ENCODE assay signal across 14 cellular contexts in the genomic region with DNA sequence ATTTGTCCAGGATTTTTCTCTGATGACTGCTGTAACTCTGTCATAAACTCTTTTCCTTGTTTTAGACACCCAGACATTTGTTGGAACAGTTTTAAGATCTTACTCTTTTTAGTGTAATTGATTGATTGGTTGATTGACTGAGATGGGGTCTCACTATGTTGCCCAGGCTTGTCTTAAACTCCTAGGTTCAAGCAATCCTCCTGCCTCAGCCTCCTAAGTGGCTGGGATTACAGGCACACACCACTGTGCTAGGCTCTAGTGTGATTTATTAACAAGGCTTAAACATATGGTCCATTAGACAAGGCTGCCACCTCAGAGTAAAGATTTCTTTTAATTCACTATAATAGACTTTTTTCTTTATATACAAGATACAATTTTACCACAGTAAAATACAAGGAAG. TPM values are rescaled to one million over a fixed set of nuclear protein-coding genes. Genes with fewer than 3 reads are reported as not detected.
DNase-seq lines count a peak whose midpoint lies in the region; ATAC-seq and TF ChIP-seq lines count a peak whose summit lies in the region.
"Had no signal": no experiment of that assay in that cellular context is flagged by ENCODE, and none has a peak within 500 bp of the region (broad histone marks: within the 10 kb centered on the region; RNA-seq: fewer than 3 reads in every experiment).

No MANE protein-coding gene starts in this region.

- no peak for DNase-seq in heart right ventricle
- no peak for DNase-seq in right cardiac atrium
- no peak for DNase-seq in dorsolateral prefrontal cortex
- DNase-seq in gastrocnemius medialis = no peak
- DNase-seq in NCI-H2227 (lab: John Stamatoyannopoulos, UW; ENCODE audit: unreplicated experiment) = no peak
- no peak for DNase-seq in KG1 (lab: John Stamatoyannopoulos, UW)
- no peak for DNase-seq in germinal center (ENCODE audit: low spot score)
- DNase-seq: AML-193; CD4-positive, alpha-beta memory T cell; HFFc6; NCI-H1436 treated with DMSO at 0.1 percent for 48 hours; PC-9 had no signal

- no peak for ATAC-seq in heart right ventricle
- ATAC-seq in right cardiac atrium = no peak
- ATAC-seq in gastrocnemius medialis = no peak
- ATAC-seq: GM23338 had no signal

- no peaks in the 10 kb centered on the region for H3K36me3 ChIP-seq in heart right ventricle
- peaks cover 0 to 3% of the 10 kb centered on the region in 2 experiments; a peak in 1 of 3 replicates for H3K36me3 ChIP-seq in HEK293 (ENCODE audit: control insufficient read depth in 2 of 2, insufficient read depth in 1 of 2, low read length in 2 of 2)
- no peaks in the 10 kb centered on the region for H3K36me3 ChIP-seq in gastrocnemius medialis

- peak overlapping the region in 7 of 10 donors; percentile 80 to 95 (median 93) for H3K27ac ChIP-seq in heart right ventricle
- no peak overlapping the region for H3K27ac ChIP-seq in right cardiac atrium (ENCODE audit: low read length)
- H3K27ac ChIP-seq in HEK293 (ENCODE audit: extremely low read depth, low read depth, low read length) = no peak overlapping the region
- H3K27ac ChIP-seq in dorsolateral prefrontal cortex = peak overlapping the region in 42 of 59 donors; percentile 5 to 97 (median 89)
- H3K27ac ChIP-seq in gastrocnemius medialis = peak overlapping the region; percentile 96 to 98 (median 98)
- H3K27ac ChIP-seq: PC-9 had no signal

- peaks cover 0 to 5% (median 0%) of the 10 kb centered on the region in 7 donors for H3K27me3 ChIP-seq in heart right ventricle
- H3K27me3 ChIP-seq in right cardiac atrium (ENCODE audit: control insufficient read depth, insufficient read depth) = no peaks in the 10 kb centered on the region
- no peaks in the 10 kb centered on the region for H3K27me3 ChIP-seq in dorsolateral prefrontal cortex
- H3K27me3 ChIP-seq in gastrocnemius medialis = no peaks in the 10 kb centered on the region

- H3K4me1 ChIP-seq in heart right ventricle (peaks cover 0 to 19% (median 6%) of the 10 kb centered on the region in 9 donors), right cardiac atrium (ENCODE audit: control insufficient read depth, insufficient read depth, low read length) (no peaks in the 10 kb centered on the region), HEK293 (ENCODE audit: control insufficient read depth, insufficient read depth, low read length) (peaks cover 5% of the 10 kb centered on the region; the same call in 1 of the 2 replicates), gastrocnemius medialis (peaks cover 19% of the 10 kb centered on the region in 2 donors)

- POLR2A ChIA-PET in HEK293 (lab: Yijun Ruan, JAX) = no interaction called here

- intact Hi-C loops in heart right ventricle (cut with DNase I) = loop anchor here in 9 of 10 donors (1.0 to 10.0 kb wide), 11 partner anchors 52 to 290 kb away; partner anchors contain the start of gene ZNF638 (in 3 of the 9)
- intact Hi-C loops in right cardiac atrium (cut with DNase I) = loop anchor here in 2 of 4 donors (5.0 to 10.0 kb wide), 2 partner anchors 50 to 107 kb away; partner anchors contain the start of gene ZNF638 (in 1 of the 2)
- intact Hi-C loops in dorsolateral prefrontal cortex (cut with DNase I) = loop anchor here (2.0 to 10.0 kb wide), 5 partner anchors 106 to 287 kb away; partner anchors contain the start of gene ZNF638 (in 1 of the 2)
- intact Hi-C loops in gastrocnemius medialis (cut with DNase I; ENCODE audit: low total_unique reads) = loop anchor here (1.0 to 5.0 kb wide), 3 partner anchors 52 to 287 kb away; partner anchors contain the start of gene ZNF638

- H3K4me3 ChIP-seq in heart right ventricle = peak overlapping the region in 6 of 10 donors; percentile 72 to 94 (median 86)
- H3K4me3 ChIP-seq in right cardiac atrium (ENCODE audit: low read length) = no peak overlapping the region
- H3K4me3 ChIP-seq in HEK293 (ENCODE audit: low read depth, low read length) = no peak overlapping the region
- H3K4me3 ChIP-seq in dorsolateral prefrontal cortex = peak overlapping the region in 34 of 59 donors; percentile 19 to 99 (median 94)
- H3K4me3 ChIP-seq in gastrocnemius medialis = no peak overlapping the region
- H3K4me3 ChIP-seq: PC-9 had no signal

- in situ Hi-C loops in gastrocnemius medialis (cut with MboI; ENCODE audit: low sequenced_read_pairs in 4 of 4) = loop anchor here in 3 of 4 donors (5.0 to 25.0 kb wide), 3 partner anchors 102 to 287 kb away; partner anchors contain the start of gene ZNF638 (in 1 of the 3)

- TF ChIP-seq CTCF in heart right ventricle (IDR thresholded peaks at IDR 0.05) = no peak
- TF ChIP-seq CTCF in HEK293 (tag by site-specific recombination; IDR thresholded peaks at IDR 0.05) = no peak
- no peak for TF ChIP-seq CTCF in dorsolateral prefrontal cortex (IDR thresholded peaks at IDR 0.05 in 54 of 56, conservative IDR thresholded peaks at IDR 0.05 in 2 of 56; ENCODE audit: low read depth in 1 of 56, partially characterized antibody in 56 of 56)
- no peak for TF ChIP-seq CTCF in gastrocnemius medialis (IDR thresholded peaks at IDR 0.05 in 4 of 5, conservative IDR thresholded peaks at IDR 0.05 in 1 of 5)

- CTCF ChIA-PET in HEK293 (lab: Yijun Ruan, JAX) = interaction anchor here (0.6 to 4.2 kb wide), 7 partner anchors 58 to 407 kb away, joined by 3 to 12 read pairs (median 6); no protein-coding TSS in a partner anchor

- H3K9me3 ChIP-seq in heart right ventricle = no peaks in the 10 kb centered on the region
- H3K9me3 ChIP-seq in right cardiac atrium (ENCODE audit: control insufficient read depth, low read length) = no peaks in the 10 kb centered on the region
- H3K9me3 ChIP-seq in HEK293 (ENCODE audit: control insufficient read depth, insufficient read depth, low read depth, low read length) = no peaks in the 10 kb centered on the region
- H3K9me3 ChIP-seq in gastrocnemius medialis = no peaks in the 10 kb centered on the region

- TF ChIP-seq POLR2A in gastrocnemius medialis (IDR thresholded peaks at IDR 0.05) = no peak

TF ChIP-seq in HEK293, 187 proteins besides CTCF, POLR2A, EP300 and RAD21:
- TF ChIP-seq ZNF707 (tag by site-specific recombination; IDR thresholded peaks at IDR 0.05) = no peak
- TF ChIP-seq ZBTB1 (tag by site-specific recombination; IDR thresholded peaks at IDR 0.05) = no peak
- no peak for TF ChIP-seq ZBTB7A (tag by site-specific recombination; IDR thresholded peaks at IDR 0.05; ENCODE audit: low read depth)
- no peak for TF ChIP-seq ZBTB48 (tag by site-specific recombination; IDR thresholded peaks at IDR 0.05)
- peak; percentile 73 for TF ChIP-seq ZNF121 (tag by site-specific recombination; IDR thresholded peaks at IDR 0.05)
TF ChIP-seq in HEK293: peak in this region for 1.

RNA-seq across cellular contexts. Expression of gene PAIP2B, which starts 2.0 kb away (rescaled TPM):
- total RNA-seq in heart right ventricle (100 to 1,000 TPM in 1 of 10 donors, 10 to 100 TPM in 9; 45.9 to 108 (median 61.1) TPM), right cardiac atrium (10 to 100 TPM; 21.5 to 34.5 (median 30.9) TPM), dorsolateral prefrontal cortex (100 to 1,000 TPM in 25 of 120 experiments, 10 to 100 TPM in 95; 17.6 to 189 (median 63.5) TPM), gastrocnemius medialis (10 to 100 TPM; 14.6 to 32.6 (median 15.9) TPM)
- polyA plus RNA-seq in heart right ventricle (10 to 100 TPM in 1 of 2 donors, 1 to 10 TPM in 1; 7.2 to 13.7 TPM), right cardiac atrium (14.2 TPM)

Comparison
In these comparisons a context has a peak if more than half of its experiments do, and no peak if none do; other contexts are left out.
1. H3K27ac ChIP-seq: peak in heart right ventricle (7 of 10), dorsolateral prefrontal cortex (42 of 59) and gastrocnemius medialis (4 of 4); none in right cardiac atrium (single experiment) and HEK293 (single experiment).
2. H3K4me3 ChIP-seq: peak in heart right ventricle (6 of 10) and dorsolateral prefrontal cortex (34 of 59); none in right cardiac atrium (single experiment), HEK293 (single experiment) and gastrocnemius medialis (0 of 4).